In genomic region chr11:6443269-6444003, GRCh38 we compare ENCODE assay signal across 8 cellular contexts. TPM values are rescaled to one million over a fixed set of nuclear protein-coding genes. Genes with fewer than 3 reads are reported as not detected.
DNase-seq lines count a peak whose midpoint lies in the region; ATAC-seq, FAIRE-seq and TF ChIP-seq lines count a peak whose summit lies in the region.

No MANE protein-coding gene starts in this region.

- intact Hi-C loops in CD14-positive monocyte (cut with micrococcal nuclease) (loop anchor here in 1 of 2 donors (5.0 to 10.0 kb wide), 2 partner anchors 61 kb away; no protein-coding TSS in a partner anchor), head of caudate nucleus (cut with DNase I) (loop anchor here (2.0 kb wide), 1 partner anchor 65 kb away; no protein-coding TSS in a partner anchor), psoas muscle (cut with DNase I) (loop anchor here (1.0 to 2.0 kb wide), 2 partner anchors 63 to 64 kb away; no protein-coding TSS in a partner anchor)

- H3K4me1 ChIP-seq in RWPE2 (ENCODE audit: insufficient read depth, poor library complexity, severe bottlenecking), result no peaks in the 10 kb centered on the region
- H3K4me1 ChIP-seq in psoas muscle, result no peaks in the 10 kb centered on the region

- H3K27me3 ChIP-seq in RWPE2 (ENCODE audit: insufficient read depth, poor library complexity, severe bottlenecking) (no peaks in the 10 kb centered on the region), psoas muscle (ENCODE audit: insufficient read depth in 3 of 3, low read length in 2 of 3) (no peaks in the 10 kb centered on the region)

- DNase-seq in CD14-positive monocyte (ENCODE audit: low spot score) (peak; percentile 58), GM19239 (ENCODE audit: insufficient read length, low spot score) (peak; percentile 51), RWPE2 (ENCODE audit: low spot score) (no peak), head of caudate nucleus (peak; percentile 51 to 91 (median 78)), psoas muscle (peak; percentile 54 to 66), DMS79 treated with DMSO at 0.1 percent for 48 hours (lab: John Stamatoyannopoulos, UW) (no peak)
- peak in 3 of 4 experiments; percentile 7 to 48 (median 18) for DNase-seq in activated naive CD4-positive, alpha-beta T cell (lab: John Stamatoyannopoulos, UW)

- H3K27me3 Mint-ChIP-seq in CD14-positive monocyte (ENCODE audit: low read depth in 3 of 3), result peaks cover 0 to 3% (median 2%) of the 10 kb centered on the region in 3 donors

- H3K4me1 Mint-ChIP-seq in CD14-positive monocyte, result no peaks in the 10 kb centered on the region

- ATAC-seq in HG03378 (IDR thresholded peaks at IDR 0.05; ENCODE audit: unreplicated experiment) (peak; percentile 75), RWPE2 (ENCODE audit: low read depth) (peak; percentile 69), psoas muscle (peak; percentile 79 to 92 (median 84))

- H3K27ac ChIP-seq in RWPE2 (ENCODE audit: poor library complexity, severe bottlenecking) (no peak overlapping the region), psoas muscle (no peak overlapping the region)

- no peaks in the 10 kb centered on the region for H3K36me3 ChIP-seq in RWPE2 (ENCODE audit: low read depth)
- peaks cover 0 to 11% of the 10 kb centered on the region in 2 donors for H3K36me3 ChIP-seq in psoas muscle (ENCODE audit: insufficient read depth in 1 of 2, low read depth in 1 of 2)

- H3K4me3 ChIP-seq in RWPE2 (ENCODE audit: severe bottlenecking) (no peak overlapping the region), psoas muscle (no peak overlapping the region)

- peak; percentile 89 for TF ChIP-seq CTCF in CD14-positive monocyte (IDR thresholded peaks at IDR 0.05)
- TF ChIP-seq CTCF in RWPE2 (IDR thresholded peaks at IDR 0.05; ENCODE audit: poor library complexity, severe bottlenecking), result peak; percentile 74
- TF ChIP-seq CTCF in psoas muscle (IDR thresholded peaks at IDR 0.05), result peak; percentile 75

- no peaks in the 10 kb centered on the region for H3K9me3 ChIP-seq in RWPE2 (ENCODE audit: severe bottlenecking)
- H3K9me3 ChIP-seq in psoas muscle, result no peaks in the 10 kb centered on the region

- no peak overlapping the region for H3K4me3 Mint-ChIP-seq in CD14-positive monocyte

- 32 to 33% (median 32%) methylated on average over 5 of the region's 5 CpGs for WGBS in psoas muscle, 3 donors

- FAIRE-seq in GM19239 (lab: Jason Lieb, UNC), result peak; percentile 28

- no peaks in the 10 kb centered on the region for H3K36me3 Mint-ChIP-seq in CD14-positive monocyte

- H3K27ac Mint-ChIP-seq in CD14-positive monocyte, result no peak overlapping the region

- no peaks in the 10 kb centered on the region for H3K9me3 Mint-ChIP-seq in CD14-positive monocyte

RNA-seq across cellular contexts. Expression of gene HPX, which starts 2.6 kb away (rescaled TPM):
- polyA plus RNA-seq in CD14-positive monocyte (not detected), psoas muscle (under 1 TPM; 0.04 to 0.38 (median 0.16) TPM)
- total RNA-seq in psoas muscle, result under 1 TPM in 3 of 4 donors, not detected in 1; 0.34 to 0.75 (median 0.36) TPM

RNA-seq across cellular contexts. Expression of gene APBB1, which starts 24.5 kb away (rescaled TPM):
- 1 to 10 TPM in 1 of 2 donors, under 1 TPM in 1; 0.85 to 2.5 TPM for polyA plus RNA-seq in CD14-positive monocyte
- 10 to 100 TPM; 36.5 to 53.9 (median 43.0) TPM for total RNA-seq in psoas muscle
- 10 to 100 TPM; 39.5 to 49.5 (median 42.5) TPM for polyA plus RNA-seq in psoas muscle

RNA-seq across cellular contexts. Expression of gene TRIM3, which starts 30.3 kb away (rescaled TPM):
- polyA plus RNA-seq in CD14-positive monocyte, result 1 to 10 TPM; 1.7 to 3.3 TPM
- 10 to 100 TPM in 3 of 4 donors, 1 to 10 TPM in 1; 9.6 to 15.3 (median 12.7) TPM for total RNA-seq in psoas muscle
- 10 to 100 TPM; 11.5 to 12.5 (median 12.2) TPM for polyA plus RNA-seq in psoas muscle

RNA-seq across cellular contexts. Expression of gene ARFIP2, which starts 37.7 kb away (rescaled TPM):
- polyA plus RNA-seq in CD14-positive monocyte (10 to 100 TPM; 21.6 to 27.2 TPM), psoas muscle (10 to 100 TPM; 19.4 to 31.3 (median 21.0) TPM)
- total RNA-seq in psoas muscle, result 10 to 100 TPM in 3 of 4 donors, 1 to 10 TPM in 1; 8.4 to 25.5 (median 15.5) TPM

RNA-seq across cellular contexts. Expression of gene TIMM10B, which starts 37.9 kb away (rescaled TPM):
- 10 to 100 TPM; 20.0 to 22.1 TPM for polyA plus RNA-seq in CD14-positive monocyte
- total RNA-seq in psoas muscle, result 10 to 100 TPM; 12.5 to 25.2 (median 16.1) TPM
- 10 to 100 TPM; 13.1 to 32.8 (median 24.7) TPM for polyA plus RNA-seq in psoas muscle

Comparison
In these comparisons a context has a peak if more than half of its experiments do, and no peak if none do; other contexts are left out.
1. DNase-seq: peak in CD14-positive monocyte (single experiment), GM19239 (single experiment), activated naive CD4-positive, alpha-beta T cell (3 of 4), head of caudate nucleus (42 of 42) and psoas muscle (2 of 2); none in RWPE2 (single experiment) and DMS79 treated with DMSO at 0.1 percent for 48 hours (single experiment).
2. RNA of gene APBB1, which starts 24.5 kb away (polyA plus RNA-seq): 39.5 to 49.5 TPM in psoas muscle; 0.85 to 2.5 TPM in CD14-positive monocyte; every median in the first group is over 10 times any median in the second.
3. Peak in every context shown above with its lines, with median percentiles within 50 percentile points of each other: CTCF ChIP-seq and ATAC-seq.